In genomic region chr12:122875590-122876220, GRCh38 we compare ENCODE assay signal across 9 cellular contexts. TPM values are rescaled to one million over a fixed set of nuclear protein-coding genes. Genes with fewer than 3 reads are reported as not detected.
DNase-seq lines count a peak whose midpoint lies in the region; ATAC-seq and TF ChIP-seq lines count a peak whose summit lies in the region.
"Had no signal": no experiment of that assay in that cellular context is flagged by ENCODE, and none has a peak within 500 bp of the region (broad histone marks: within the 10 kb centered on the region; RNA-seq: fewer than 3 reads in every experiment).

No MANE protein-coding gene starts in this region.

- peak overlapping the region; percentile 29 for H3K4me3 Mint-ChIP-seq in activated CD4-positive, alpha-beta T cell treated with anti-CD3 and anti-CD28 coated beads, Interleukin-2, amount 10 ng/mL, durations not matched to agents 24 days and 14 days
- no peak overlapping the region for H3K4me3 Mint-ChIP-seq in activated CD4-positive, alpha-beta T cell treated with anti-CD3 and anti-CD28 coated beads, Interleukin-2, amount 10 ng/mL, durations not matched to agents 7 days and 5 days
- peak overlapping the region; percentile 35 to 39 for H3K4me3 Mint-ChIP-seq in stimulated activated naive B cell treated with anti-CD40 and anti-IgM and Interleukin-4, amounts not matched to agents 10 μg/mL and 1 μg/mL and 100 μg/mL, for 72 hours

- 0 out of 2 replicates have a peak overlapping the region, but pooled peaks have one; percentile 1 for H3K27ac ChIP-seq in VCaP

- intact Hi-C loops in activated CD4-positive, alpha-beta T cell treated with anti-CD3 and anti-CD28 coated beads, Interleukin-2, amount 10 ng/mL, durations not matched to agents 24 days and 14 days (cut with micrococcal nuclease): loop anchor here (1.0 to 10.0 kb wide), 4 partner anchors 12 to 199 kb away; no protein-coding TSS in a partner anchor

- CTCF ChIA-PET in activated CD4-positive, alpha-beta T cell treated with anti-CD3 and anti-CD28 coated beads, Interleukin-2, amount 10 ng/mL, durations not matched to agents 7 days and 5 days (lab: Charles Lee): interaction anchor here (0.5 to 0.7 kb wide), 3 partner anchors 10 to 34 kb away, joined by 3 to 4 read pairs (median 3); no protein-coding TSS in a partner anchor

- TF ChIP-seq CTCF in VCaP (conservative IDR thresholded peaks at IDR 0.05): no peak

- H3K36me3 Mint-ChIP-seq in activated CD4-positive, alpha-beta T cell treated with anti-CD3 and anti-CD28 coated beads, Interleukin-2, amount 10 ng/mL, durations not matched to agents 24 days and 14 days (ENCODE audit: low read depth): peaks cover 39% of the 10 kb centered on the region
- H3K36me3 Mint-ChIP-seq in activated CD4-positive, alpha-beta T cell treated with anti-CD3 and anti-CD28 coated beads, Interleukin-2, amount 10 ng/mL, durations not matched to agents 7 days and 5 days (ENCODE audit: low read depth): peaks cover 46% of the 10 kb centered on the region
- H3K36me3 Mint-ChIP-seq in stimulated activated naive B cell treated with anti-CD40 and anti-IgM and Interleukin-4, amounts not matched to agents 10 μg/mL and 1 μg/mL and 100 μg/mL, for 72 hours: peaks cover 14 to 34% of the 10 kb centered on the region in 2 donors

- peaks cover 25% of the 10 kb centered on the region for H3K27me3 Mint-ChIP-seq in activated CD4-positive, alpha-beta T cell treated with anti-CD3 and anti-CD28 coated beads, Interleukin-2, amount 10 ng/mL, durations not matched to agents 24 days and 14 days
- peaks cover 7% of the 10 kb centered on the region for H3K27me3 Mint-ChIP-seq in activated CD4-positive, alpha-beta T cell treated with anti-CD3 and anti-CD28 coated beads, Interleukin-2, amount 10 ng/mL, durations not matched to agents 7 days and 5 days
- H3K27me3 Mint-ChIP-seq in stimulated activated naive B cell treated with anti-CD40 and anti-IgM and Interleukin-4, amounts not matched to agents 10 μg/mL and 1 μg/mL and 100 μg/mL, for 72 hours: no peaks in the 10 kb centered on the region

- H3K27ac Mint-ChIP-seq in activated CD4-positive, alpha-beta T cell treated with anti-CD3 and anti-CD28 coated beads, Interleukin-2, amount 10 ng/mL, durations not matched to agents 24 days and 14 days: peak overlapping the region; percentile 24
- H3K27ac Mint-ChIP-seq in activated CD4-positive, alpha-beta T cell treated with anti-CD3 and anti-CD28 coated beads, Interleukin-2, amount 10 ng/mL, durations not matched to agents 7 days and 5 days: no peak overlapping the region
- H3K27ac Mint-ChIP-seq in stimulated activated naive B cell treated with anti-CD40 and anti-IgM and Interleukin-4, amounts not matched to agents 10 μg/mL and 1 μg/mL and 100 μg/mL, for 72 hours: peak overlapping the region; percentile 71

- H3K4me1 Mint-ChIP-seq in activated CD4-positive, alpha-beta T cell treated with anti-CD3 and anti-CD28 coated beads, Interleukin-2, amount 10 ng/mL, durations not matched to agents 24 days and 14 days: peaks cover 74% of the 10 kb centered on the region
- peaks cover 92% of the 10 kb centered on the region for H3K4me1 Mint-ChIP-seq in activated CD4-positive, alpha-beta T cell treated with anti-CD3 and anti-CD28 coated beads, Interleukin-2, amount 10 ng/mL, durations not matched to agents 7 days and 5 days
- H3K4me1 Mint-ChIP-seq in stimulated activated naive B cell treated with anti-CD40 and anti-IgM and Interleukin-4, amounts not matched to agents 10 μg/mL and 1 μg/mL and 100 μg/mL, for 72 hours: peaks cover 70 to 96% of the 10 kb centered on the region in 2 donors

- no peak for DNase-seq in activated CD4-positive, alpha-beta T cell treated with anti-CD3 and anti-CD28 coated beads, Interleukin-2, amount 10 ng/mL, durations not matched to agents 24 days and 14 days
- no peak for DNase-seq in activated CD4-positive, alpha-beta T cell treated with anti-CD3 and anti-CD28 coated beads, Interleukin-2, amount 10 ng/mL, durations not matched to agents 7 days and 5 days
- DNase-seq in stimulated activated naive B cell treated with anti-CD40 and anti-IgM and Interleukin-4, amounts not matched to agents 10 μg/mL and 1 μg/mL and 100 μg/mL, for 72 hours: no peak
- DNase-seq in inferior parietal cortex (ENCODE audit: extremely low spot score) (no peak), kidney tubule cell (ENCODE audit: low spot score) (no peak)

- POLR2A ChIA-PET in activated CD4-positive, alpha-beta T cell treated with anti-CD3 and anti-CD28 coated beads, Interleukin-2, amount 10 ng/mL, durations not matched to agents 7 days and 5 days (lab: Charles Lee): no interaction called here

- no peaks in the 10 kb centered on the region for H3K9me3 Mint-ChIP-seq in activated CD4-positive, alpha-beta T cell treated with anti-CD3 and anti-CD28 coated beads, Interleukin-2, amount 10 ng/mL, durations not matched to agents 24 days and 14 days
- H3K9me3 Mint-ChIP-seq in activated CD4-positive, alpha-beta T cell treated with anti-CD3 and anti-CD28 coated beads, Interleukin-2, amount 10 ng/mL, durations not matched to agents 7 days and 5 days: no peaks in the 10 kb centered on the region
- H3K9me3 Mint-ChIP-seq in stimulated activated naive B cell treated with anti-CD40 and anti-IgM and Interleukin-4, amounts not matched to agents 10 μg/mL and 1 μg/mL and 100 μg/mL, for 72 hours: no peaks in the 10 kb centered on the region

- ATAC-seq in HG02759 (IDR thresholded peaks at IDR 0.05; ENCODE audit: unreplicated experiment) (peak; percentile 77), HG02981 (IDR thresholded peaks at IDR 0.05; ENCODE audit: unreplicated experiment) (no peak)
- ATAC-seq in stimulated activated naive B cell treated with anti-CD40 and anti-IgM and Interleukin-4, amounts not matched to agents 10 μg/mL and 1 μg/mL and 100 μg/mL, for 72 hours (replicated peaks): peak; percentile 63 to 65
- ATAC-seq: sciatic nerve had no signal

RNA-seq across cellular contexts. Expression of gene VPS37B, which starts 20.2 kb away (rescaled TPM):
- 9.2 and 9.5 TPM in 2 replicates for total RNA-seq in activated CD4-positive, alpha-beta T cell treated with anti-CD3 and anti-CD28 coated beads, Interleukin-2, amount 10 ng/mL, durations not matched to agents 24 days and 14 days
- total RNA-seq in activated CD4-positive, alpha-beta T cell treated with anti-CD3 and anti-CD28 coated beads, Interleukin-2, amount 10 ng/mL, durations not matched to agents 7 days and 5 days: 10 to 100 TPM; 23.0 to 23.7 TPM

RNA-seq across cellular contexts. Expression of gene HIP1R, which starts 40.4 kb away (rescaled TPM):
- 23.8 and 25.8 TPM in 2 replicates for total RNA-seq in activated CD4-positive, alpha-beta T cell treated with anti-CD3 and anti-CD28 coated beads, Interleukin-2, amount 10 ng/mL, durations not matched to agents 24 days and 14 days
- total RNA-seq in activated CD4-positive, alpha-beta T cell treated with anti-CD3 and anti-CD28 coated beads, Interleukin-2, amount 10 ng/mL, durations not matched to agents 7 days and 5 days: 10 to 100 TPM; 30.7 to 32.7 TPM
